ENCODE assay signal across 8 cellular contexts in genomic region chr12:751192-751827, GRCh38. TPM values are rescaled to one million over a fixed set of nuclear protein-coding genes. Genes with fewer than 3 reads are reported as not detected.
DNase-seq lines count a peak whose midpoint lies in the region; ATAC-seq, FAIRE-seq and TF ChIP-seq lines count a peak whose summit lies in the region.

No MANE protein-coding gene starts in this region.

- no peaks in the 10 kb centered on the region for H3K4me1 ChIP-seq in right cardiac atrium (ENCODE audit: control insufficient read depth, insufficient read depth, low read length)
- peaks cover 22% of the 10 kb centered on the region for H3K4me1 ChIP-seq in psoas muscle

- WGBS in right cardiac atrium = under 1% methylated on average over 36 of the region's 36 CpGs
- WGBS in psoas muscle, 3 donors = 1% methylated on average over 36 of the region's 36 CpGs

- H3K36me3 Mint-ChIP-seq in T-cell = no peaks in the 10 kb centered on the region

- no peaks in the 10 kb centered on the region for H3K36me3 ChIP-seq in psoas muscle (ENCODE audit: insufficient read depth in 1 of 2, low read depth in 1 of 2)

- H3K4me3 ChIP-seq in GM12875 (ENCODE audit: low read depth, low read length) (peak overlapping the region; percentile 57), right cardiac atrium (ENCODE audit: low read length) (peak overlapping the region; percentile 65), psoas muscle (peak overlapping the region; percentile 96)

- H3K27me3 ChIP-seq in right cardiac atrium (ENCODE audit: control insufficient read depth, insufficient read depth) (no peaks in the 10 kb centered on the region), psoas muscle (ENCODE audit: insufficient read depth in 3 of 3, low read length in 2 of 3) (no peaks in the 10 kb centered on the region)

- H3K9me3 ChIP-seq in right cardiac atrium (ENCODE audit: control insufficient read depth, low read length) (no peaks in the 10 kb centered on the region), psoas muscle (no peaks in the 10 kb centered on the region)

- ATAC-seq in HG02763 (IDR thresholded peaks at IDR 0.05; ENCODE audit: unreplicated experiment) (peak; percentile 46), T-cell (replicated peaks in 1 of 4) (peak; percentile 31 to 51 (median 42)), right cardiac atrium (peak; percentile 74 to 77), psoas muscle (peak; percentile 63 to 75 (median 73))

- TF ChIP-seq CTCF in GM12875 (IDR thresholded peaks at IDR 0.05; ENCODE audit: borderline replicate concordance, insufficient read depth, low read depth, low read length) (peak; percentile 70), psoas muscle (IDR thresholded peaks at IDR 0.05) (peak; percentile 75)

- peak; percentile 90 for DNase-seq in NCI-H1436 treated with DMSO at 0.1 percent for 48 hours (lab: John Stamatoyannopoulos, UW)
- DNase-seq in T-cell = peak; percentile 61 to 83 (median 72)
- DNase-seq in right cardiac atrium = peak; percentile 94 to 98 (median 96)
- peak; percentile 93 to 95 for DNase-seq in psoas muscle
- peak; percentile 94 for DNase-seq in urothelium cell line (ENCODE audit: low spot score)

- intact Hi-C loops in right cardiac atrium (cut with DNase I) = loop anchor here (5.0 to 10.0 kb wide), 7 partner anchors 63 to 179 kb away; no protein-coding TSS in a partner anchor
- intact Hi-C loops in psoas muscle (cut with DNase I) = loop anchor here (1.0 to 10.0 kb wide), 6 partner anchors 34 to 193 kb away; partner anchors contain the start of gene RAD52 (in 1 of the 2)

- peak overlapping the region; percentile 95 for H3K27ac ChIP-seq in angular gyrus (ENCODE audit: low read depth, low read length)
- peak overlapping the region; percentile 82 for H3K27ac ChIP-seq in right cardiac atrium (ENCODE audit: low read length)
- peak overlapping the region; percentile 95 for H3K27ac ChIP-seq in psoas muscle

- POLR2A ChIA-PET in T-cell (lab: Charles Lee) = interaction anchor here (0.6 to 3.3 kb wide), 12 partner anchors 19 to 86 kb away, joined by 3 to 27 read pairs (median 5); no protein-coding TSS in a partner anchor

- FAIRE-seq in urothelium cell line (lab: Jason Lieb, UNC) = peak; percentile 27

- CTCF ChIA-PET in T-cell (lab: Charles Lee) = interaction anchor here (0.5 to 4.5 kb wide), 52 partner anchors 8 to 850 kb away, joined by 3 to 60 read pairs (median 4); partner anchors contain the start of genes NINJ2 (in 1 of the 2) and RAD52 (in 1 of the 2)

- H3K4me1 Mint-ChIP-seq in T-cell = peaks cover 16 to 35% (median 19%) of the 10 kb centered on the region in 3 donors

- no peaks in the 10 kb centered on the region for H3K27me3 Mint-ChIP-seq in T-cell

- no peak overlapping the region for H3K27ac Mint-ChIP-seq in T-cell

- no peaks in the 10 kb centered on the region for H3K9me3 Mint-ChIP-seq in T-cell

- H3K4me3 Mint-ChIP-seq in T-cell = no peak overlapping the region

RNA-seq across cellular contexts. Expression of gene WNK1, which starts 1.1 kb away (rescaled TPM):
- 100 to 1,000 TPM; 168 to 287 (median 179) TPM for total RNA-seq in T-cell
- 100 to 1,000 TPM; 204 to 319 (median 282) TPM for total RNA-seq in right cardiac atrium
- 88.2 TPM for polyA plus RNA-seq in right cardiac atrium
- 100 to 1,000 TPM; 230 to 272 (median 245) TPM for total RNA-seq in psoas muscle
- 100 to 1,000 TPM in 1 of 3 donors, 10 to 100 TPM in 2; 40.7 to 142 (median 51.5) TPM for polyA plus RNA-seq in psoas muscle

Comparison
In these comparisons a context has a peak if more than half of its experiments do, and no peak if none do; other contexts are left out.
1. Peak in every context shown above with its lines: DNase-seq, ATAC-seq, H3K4me3 ChIP-seq and H3K27ac ChIP-seq.